8 cellular contexts compared by ENCODE assay signal in the genomic region with DNA sequence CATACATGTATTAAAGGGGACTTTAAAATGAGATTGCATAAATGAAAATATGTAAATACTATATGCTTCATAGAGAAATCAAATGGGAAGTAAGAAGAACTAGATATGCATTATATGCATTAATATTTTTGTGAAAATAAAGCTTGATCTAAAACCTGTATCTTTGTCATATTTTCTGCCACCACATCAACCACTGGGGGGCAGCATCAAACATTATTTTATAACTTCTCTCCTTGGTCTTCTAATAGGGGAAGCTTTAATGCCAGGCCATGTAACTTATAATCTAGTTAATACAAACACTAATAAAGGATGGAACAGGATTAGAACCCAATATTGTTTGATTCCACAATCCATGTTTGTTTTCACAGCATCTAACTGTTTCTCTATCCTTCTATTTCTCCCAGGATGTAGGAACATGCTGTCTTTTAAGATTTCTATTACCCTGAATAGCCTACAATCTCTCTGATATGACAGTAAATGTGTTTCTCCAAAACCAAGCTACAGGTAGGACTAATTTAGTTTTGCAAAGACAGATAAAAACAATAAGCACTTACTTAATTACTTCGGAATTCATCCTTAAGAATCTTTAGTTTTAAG. TPM values are rescaled to one million over a fixed set of nuclear protein-coding genes. Genes with fewer than 3 reads are reported as not detected.
A peak's percentile ranks its signal among the peaks of the same experiment; 100 is the strongest.
DNase-seq lines count a peak whose midpoint lies in the region; ATAC-seq, FAIRE-seq and TF ChIP-seq lines count a peak whose summit lies in the region.

No MANE protein-coding gene starts in this region.

- H3K27me3 ChIP-seq in DOHH2 (ENCODE audit: control insufficient read depth, low read length) (no peaks in the 10 kb centered on the region), H7 (ENCODE audit: control insufficient read depth, insufficient read depth, low read length) (no peaks in the 10 kb centered on the region), GM12878 (replicated peaks in 1 of 2; ENCODE audit: control insufficient read depth in 2 of 2, insufficient read depth in 2 of 2, low read length in 1 of 2) (no peaks in the 10 kb centered on the region; a peak in 1 of 4 replicates)

- no peaks in the 10 kb centered on the region for H3K9me3 ChIP-seq in DOHH2 (ENCODE audit: control insufficient read depth, insufficient read depth, low read length)
- H3K9me3 ChIP-seq in GM12878 (replicated peaks; ENCODE audit: control insufficient read depth, insufficient read depth, low read length), result no peaks in the 10 kb centered on the region

- H3K9ac ChIP-seq in GM12878 (ENCODE audit: control insufficient read depth, insufficient read depth, low read length), result no peak overlapping the region

- H4K20me1 ChIP-seq in DOHH2 (ENCODE audit: control insufficient read depth, insufficient read depth, low read depth, low read length) (no peaks in the 10 kb centered on the region), GM12878 (ENCODE audit: control insufficient read depth, insufficient read depth) (no peaks in the 10 kb centered on the region)

- TF ChIP-seq EP300 in GM12878 (IDR thresholded peaks at IDR 0.05; ENCODE audit: borderline replicate concordance in 1 of 2, control insufficient read depth in 1 of 2, low read depth in 2 of 2, low read length in 2 of 2), result no peak

- peak; percentile 47 for TF ChIP-seq RAD21 in GM12878 (IDR thresholded peaks at IDR 0.05; ENCODE audit: insufficient read depth, low read depth, low read length)

- no peak overlapping the region for H3K4me2 ChIP-seq in DOHH2 (ENCODE audit: low read length)
- no peak overlapping the region for H3K4me2 ChIP-seq in GM12878 (ENCODE audit: control insufficient read depth, insufficient read depth)

- no peaks in the 10 kb centered on the region for H3K36me3 ChIP-seq in DOHH2 (ENCODE audit: control insufficient read depth, low read length)
- H3K36me3 ChIP-seq in H7 (replicated peaks; ENCODE audit: control insufficient read depth, insufficient read depth, low read length), result no peaks in the 10 kb centered on the region
- H3K36me3 ChIP-seq in GM12878 (ENCODE audit: control insufficient read depth in 2 of 2, insufficient read depth in 2 of 2, low read length in 1 of 2), result no peaks in the 10 kb centered on the region

- FAIRE-seq in GM12878 (lab: Jason Lieb, UNC) (peak; percentile 74), islet of Langerhans (lab: Jason Lieb, UNC) (peak; percentile 89)

- no TSS peak for BruUV-seq in GM12878 (replicated peaks; lab: Mats Ljungman, UMichigan)

- SMC1A ChIA-PET in GM12878 (lab: Charles Lee; ENCODE audit: uncharacterized antibody, unreplicated experiment), result interaction anchor here (0.8 to 2.1 kb wide), 12 partner anchors 9 to 364 kb away, joined by 3 to 17 read pairs (median 4); no protein-coding TSS in a partner anchor

- no peak overlapping the region for H3K27ac ChIP-seq in DOHH2 (ENCODE audit: low read depth, low read length)
- no peak overlapping the region for H3K27ac ChIP-seq in GM12878 (ENCODE audit: control insufficient read depth, insufficient read depth)

- POLR2A ChIA-PET in GM12878 (lab: Charles Lee), result no interaction called here

- H3K9me2 ChIP-seq in DOHH2 (replicated peaks; ENCODE audit: control insufficient read depth, low read length), result no peaks in the 10 kb centered on the region

- H3K4me1 ChIP-seq in DOHH2 (ENCODE audit: control insufficient read depth, low read length) (no peaks in the 10 kb centered on the region), GM12878 (ENCODE audit: control insufficient read depth, insufficient read depth, low read length) (no peaks in the 10 kb centered on the region)

- in situ Hi-C loops in GM12878 (cut with MboI), result loop anchor here (10.0 kb wide), 1 partner anchor 284 kb away; no protein-coding TSS in a partner anchor

- WGBS in GM12878 (ENCODE audit: insufficient coverage, insufficient replicate concordance, low lambda C conversion rate, missing lambda C conversion rate), result 12% methylated on average over 1 of the region's 1 CpG

- ATAC-seq in GM12878, result peak; percentile 81

- intact Hi-C loops in GM12878 (cut with micrococcal nuclease; ENCODE audit: unreplicated experiment), result loop anchor here (1.0 to 5.0 kb wide), 3 partner anchors 285 to 365 kb away; no protein-coding TSS in a partner anchor

- H3F3A ChIP-seq in DOHH2 (ENCODE audit: control insufficient read depth, insufficient read depth), result no peaks in the 10 kb centered on the region

- no peak overlapping the region for H2AFZ ChIP-seq in GM12878 (ENCODE audit: control insufficient read depth, low read depth, low read length)

- RAD21 ChIA-PET in GM12878 (lab: Charles Lee; ENCODE audit: unreplicated experiment), result interaction anchor here (0.6 to 1.9 kb wide), 7 partner anchors 48 to 366 kb away, joined by 3 to 10 read pairs (median 5); no protein-coding TSS in a partner anchor

- TF ChIP-seq CTCF in DOHH2 (IDR thresholded peaks at IDR 0.05; ENCODE audit: low read depth, low read length, poor library complexity, severe bottlenecking) (peak; percentile 64), GM12878 (IDR thresholded peaks at IDR 0.05 in 2 of 3, conservative IDR thresholded peaks at IDR 0.05 in 1 of 3; ENCODE audit: control insufficient read depth in 2 of 3, extremely low read depth in 1 of 3, insufficient read depth in 1 of 3, low read depth in 3 of 3, low read length in 3 of 3) (peak; percentile 34 to 64 (median 52); a peak in 5 of 6 replicates)

- no peaks in the 10 kb centered on the region for H3K79me2 ChIP-seq in DOHH2 (ENCODE audit: control insufficient read depth, low read length)
- H3K79me2 ChIP-seq in GM12878 (ENCODE audit: control insufficient read depth, insufficient read depth, low read length), result no peaks in the 10 kb centered on the region

- no peak for TF ChIP-seq POLR2A in GM12878 (IDR thresholded peaks at IDR 0.05; ENCODE audit: low read depth, low read length)

- H3K4me3 ChIP-seq in DOHH2 (ENCODE audit: low read length) (no peak overlapping the region), H7 (ENCODE audit: insufficient read depth, low read depth, low read length) (no peak overlapping the region), GM12878 (no peak overlapping the region)

- CTCF ChIA-PET in GM12878 (lab: Yijun Ruan, JAX), result interaction anchor here (0.7 to 2.8 kb wide), 32 partner anchors 8 to 462 kb away, joined by 3 to 27 read pairs (median 4); no protein-coding TSS in a partner anchor

- DNase-seq in H7, result peak; percentile 7
- DNase-seq in NCI-H82 treated with DMSO at 0.1 percent for 48 hours (lab: John Stamatoyannopoulos, UW; ENCODE audit: unreplicated experiment), result peak; percentile 14
- no peak for DNase-seq in GM12878 (ENCODE audit: low read depth, low spot score)
- DNase-seq in stimulated activated CD8-positive, alpha-beta memory T cell treated with anti-CD3 and anti-CD28 coated beads, Interleukin-7, amount 100 ng/mL, for 24 hours (ENCODE audit: low read depth), result peak; percentile 6
- DNase-seq in NCI-H146 (lab: John Stamatoyannopoulos, UW), result no peak
- DNase-seq in effector CD8-positive, alpha-beta T cell (lab: John Stamatoyannopoulos, UW), result no peak

TF ChIP-seq in GM12878, 131 proteins besides CTCF, POLR2A, EP300 and RAD21:
- TF ChIP-seq SMC3 (IDR thresholded peaks at IDR 0.05; ENCODE audit: borderline replicate concordance, low read length) (peak; percentile 41; the same call in 1 of the 2 replicates), TCF3 (IDR thresholded peaks at IDR 0.05; ENCODE audit: borderline replicate concordance, insufficient read depth, low read depth, low read length) (no peak)

RNA-seq across cellular contexts. Expression of a gene that starts 10.0 kb away (rescaled TPM):
- 1.4 and 2.3 TPM in 2 replicates for total RNA-seq in H7 (2014; rRNA removed; shearing (Covaris generic))
- not detected in 2 replicates for total RNA-seq in GM12878 (2013; cell fraction: nucleolus; rRNA removed)
- not detected in 2 replicates for total RNA-seq in GM12878 (2014; rRNA removed)
- not detected in 2 replicates for total RNA-seq in GM12878 (2014; rRNA removed; fragmentation: Illumina TruSeq; extraction: Trizol)
- total RNA-seq in GM12878 (2021), result not detected in 2 replicates
- polyA plus RNA-seq in GM12878 (2011; ENCODE audit: low read depth), result not detected
- polyA plus RNA-seq in GM12878 (2011; rRNA removed), result not detected in 2 replicates
- not detected in 2 replicates for polyA plus RNA-seq in GM12878 (2011; cell fraction: cytosol; rRNA removed)
- polyA plus RNA-seq in GM12878 (2011; cell fraction: nucleus; rRNA removed), result not detected in 2 replicates
- not detected in 2 replicates for polyA plus RNA-seq in GM12878 (2012)
- not detected in 2 replicates for polyA plus RNA-seq in GM12878 (2014; fragmentation: Illumina TruSeq; extraction: Trizol)
- not detected for polyA plus RNA-seq in GM12878 (2014; fragmentation: Nextera tagmentation; extraction: Ambion mirVana)
- not detected in 2 replicates for polyA plus RNA-seq in GM12878 (2014; rRNA removed)
- not detected for polyA plus RNA-seq in GM12878 (2016; fragmentation: Nextera tagmentation; extraction: Ambion mirVana)
- not detected in 2 replicates for polyA minus RNA-seq in GM12878 (2011; rRNA and poly(A)+ RNA removed)
- not detected in 2 replicates for polyA minus RNA-seq in GM12878 (2011; cell fraction: cytosol; rRNA and poly(A)+ RNA removed)
- not detected in 2 replicates for polyA minus RNA-seq in GM12878 (2011; cell fraction: nucleus; rRNA and poly(A)+ RNA removed)

Comparison
In these comparisons a context has a peak if more than half of its experiments do, and no peak if none do; other contexts are left out.
1. DNase-seq: peak in H7 (single experiment), NCI-H82 treated with DMSO at 0.1 percent for 48 hours (single experiment) and stimulated activated CD8-positive, alpha-beta memory T cell treated with anti-CD3 and anti-CD28 coated beads, Interleukin-7, amount 100 ng/mL, for 24 hours (single experiment); none in GM12878 (single experiment), NCI-H146 (single experiment) and effector CD8-positive, alpha-beta T cell (single experiment).